Comparison of ENCODE assay signal across 26 cellular contexts in genomic region chr1:207156095-207156494, GRCh38. TPM values are rescaled to one million over a fixed set of nuclear protein-coding genes. Genes with fewer than 3 reads are reported as not detected.
"Had no signal": no experiment of that assay in that cellular context is flagged by ENCODE, and none has a peak within 500 bp of the region (broad histone marks: within the 10 kb centered on the region; RNA-seq: fewer than 3 reads in every experiment).

No MANE protein-coding gene starts in this region.

- H3K4me1 ChIP-seq: esophagus muscularis mucosa, neural progenitor cell, prostate gland, right atrium auricular region, tibial nerve, uterus had no signal

- H3K27ac ChIP-seq: esophagus muscularis mucosa, neural progenitor cell, prostate gland, right atrium auricular region, skin epidermis, tibial nerve, uterus had no signal

- H3K36me3 ChIP-seq: esophagus muscularis mucosa, heart right ventricle, neural progenitor cell, prostate gland, right atrium auricular region, uterus had no signal

- ATAC-seq: activated CD4-positive, CD25-positive, alpha-beta regulatory T cell treated with anti-CD3 and anti-CD28 coated beads, Interleukin-2, amount 50 U/mL, for 24 hours; activated CD8-positive, alpha-beta T cell treated with anti-CD3 and anti-CD28 coated beads, Interleukin-2, amount 10 ng/mL, durations not matched to agents 7 days and 5 days; naive thymus-derived CD4-positive, alpha-beta T cell; stimulated activated naive CD8-positive, alpha-beta T cell treated with anti-CD3 and anti-CD28 coated beads, Interleukin-15, Interleukin-2, amounts not matched to agents 100 U/mL and 50 U/mL, for 24 hours had no signal

- H3K4me2 ChIP-seq: neural progenitor cell had no signal

- H3K9ac ChIP-seq: neural progenitor cell had no signal

- H3K4me3 ChIP-seq: esophagus muscularis mucosa, heart right ventricle, neural progenitor cell, prostate gland, right atrium auricular region, skin epidermis, tibial nerve, uterus had no signal

- H3K27me3 ChIP-seq: esophagus muscularis mucosa, heart right ventricle, neural progenitor cell, right atrium auricular region, tibial nerve, uterus had no signal

- DNase-seq: activated CD4-positive, alpha-beta T cell treated with anti-CD3 and anti-CD28 coated beads, Interleukin-2, amount 10 ng/mL, durations not matched to agents 7 days and 5 days; activated CD8-positive, alpha-beta T cell treated with anti-CD3 and anti-CD28 coated beads, Interleukin-2, amount 10 ng/mL, durations not matched to agents 7 days and 5 days; activated naive CD4-positive, alpha-beta T cell treated with anti-CD3 and anti-CD28 coated beads for 36 hours; activated T-cell treated with anti-CD3 and anti-CD28 coated beads, Interleukin-2, amount 50 U/mL, for 24 hours; aorta; cerebellar nuclear complex; effector memory CD4-positive, alpha-beta T cell; heart right ventricle; immature natural killer cell; kidney glomerular epithelial cell; mesenchymal stem cell; naive thymus-derived CD4-positive, alpha-beta T cell; stimulated activated naive CD8-positive, alpha-beta T cell treated with anti-CD3 and anti-CD28 coated beads, Interleukin-15, Interleukin-2, amounts not matched to agents 100 U/mL and 50 U/mL, for 24 hours; substantia nigra; T-helper 9 cell; uterus had no signal

- H3K9me3 ChIP-seq: prostate gland, uterus had no signal

RNA-seq across cellular contexts. Expression of gene C4BPA, which starts 52.1 kb away (rescaled TPM):
- total RNA-seq: activated CD4-positive, alpha-beta T cell treated with anti-CD3 and anti-CD28 coated beads, Interleukin-2, amount 10 ng/mL, durations not matched to agents 7 days and 5 days; activated CD8-positive, alpha-beta T cell treated with anti-CD3 and anti-CD28 coated beads, Interleukin-2, amount 10 ng/mL, durations not matched to agents 7 days and 5 days; activated naive CD4-positive, alpha-beta T cell treated with anti-CD3 and anti-CD28 coated beads for 36 hours; endothelial cell of umbilical vein; heart right ventricle; lower leg skin; naive thymus-derived CD4-positive, alpha-beta T cell; osteocyte; prostate gland; tibial nerve had no signal
- polyA plus RNA-seq: endothelial cell of umbilical vein; heart right ventricle; immature natural killer cell; naive thymus-derived CD4-positive, alpha-beta T cell had no signal
